In the genomic region with DNA sequence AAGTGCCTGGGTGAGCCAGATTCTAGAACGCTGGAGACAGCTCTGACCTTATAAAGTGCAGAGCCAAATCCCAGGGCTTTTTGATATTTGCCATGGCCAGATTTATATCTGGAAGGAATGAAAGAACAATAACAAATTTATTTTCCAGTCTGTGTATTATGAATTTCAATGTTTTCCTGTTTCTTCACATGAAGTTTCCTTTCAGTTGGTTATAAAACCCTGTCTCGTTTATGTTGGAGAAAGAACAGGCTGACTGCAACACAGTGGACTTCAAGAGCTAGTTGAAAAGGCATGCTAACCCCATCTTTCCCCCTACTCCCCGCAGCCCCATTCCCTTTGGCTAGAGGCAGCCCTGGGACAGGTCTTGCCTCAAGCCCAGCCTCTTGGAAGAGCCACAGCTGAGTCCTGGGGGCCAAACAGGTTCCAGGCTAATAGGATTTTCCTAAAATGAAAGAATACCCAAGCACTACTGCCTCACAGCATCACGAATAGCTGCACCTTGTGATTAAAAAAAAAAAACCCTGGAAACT, we compare ENCODE assay signal across 12 cellular contexts. TPM values are rescaled to one million over a fixed set of nuclear protein-coding genes. Genes with fewer than 3 reads are reported as not detected.
DNase-seq lines count a peak whose midpoint lies in the region; ATAC-seq and TF ChIP-seq lines count a peak whose summit lies in the region.
"Had no signal": no experiment of that assay in that cellular context is flagged by ENCODE, and none has a peak within 500 bp of the region (broad histone marks: within the 10 kb centered on the region; RNA-seq: fewer than 3 reads in every experiment).

No MANE protein-coding gene starts in this region.

- H3K9me3 ChIP-seq in esophagus squamous epithelium: no peaks in the 10 kb centered on the region
- H3K9me3 ChIP-seq in muscle layer of colon (ENCODE audit: low read length): no peaks in the 10 kb centered on the region
- H3K9me3 ChIP-seq in thyroid gland: no peaks in the 10 kb centered on the region

- H3K36me3 ChIP-seq in esophagus squamous epithelium (no peaks in the 10 kb centered on the region), muscle layer of colon (ENCODE audit: insufficient read depth, low read length) (no peaks in the 10 kb centered on the region), thyroid gland (no peaks in the 10 kb centered on the region)

- peak overlapping the region; percentile 5 to 72 (median 50) for H3K4me3 ChIP-seq in esophagus squamous epithelium
- H3K4me3 ChIP-seq in muscle layer of colon (ENCODE audit: low read depth in 1 of 2, low read length in 2 of 2): peak overlapping the region; percentile 71 to 73
- no peak overlapping the region for H3K4me3 ChIP-seq in thyroid gland (replicated peaks in 1 of 3)

- DNase-seq in esophagus squamous epithelium (lab: John Stamatoyannopoulos, UW) (no peak), thyroid gland (no peak), SW 1271 (lab: John Stamatoyannopoulos, UW) (no peak)
- DNase-seq in activated CD4-positive, alpha-beta T cell treated with anti-CD3 and anti-CD28 coated beads, Interleukin-2, amount 50 U/mL, for 48 hours: no peak
- DNase-seq: NCI-H774; SIG-M5; stimulated activated CD4-positive, alpha-beta T cell treated with anti-CD3 and anti-CD28 coated beads, Interleukin-2, amount 100 ng/mL, for 48 hours; stimulated activated naive CD4-positive, alpha-beta T cell treated with Interleukin-2 at 50 U/mL for 16 hours had no signal

- peak overlapping the region; percentile 47 for H3K9ac ChIP-seq in muscle layer of colon (ENCODE audit: low read length)

- peak; percentile 13 for ATAC-seq in SK-N-SH treated with all-trans-retinoic acid at 6 μM for 48 hours
- ATAC-seq in HG03135 (IDR thresholded peaks at IDR 0.05; ENCODE audit: unreplicated experiment): no peak
- ATAC-seq in esophagus mucosa: no peak

- TF ChIP-seq POLR2A in esophagus squamous epithelium (IDR thresholded peaks at IDR 0.05) (no peak), thyroid gland (IDR thresholded peaks at IDR 0.05) (no peak)

- H3K4me1 ChIP-seq in esophagus squamous epithelium (peaks cover 0 to 26% (median 6%) of the 10 kb centered on the region in 3 donors), muscle layer of colon (ENCODE audit: insufficient read depth, low read length) (peaks cover 10% of the 10 kb centered on the region), thyroid gland (no peaks in the 10 kb centered on the region)

- TF ChIP-seq CTCF in esophagus squamous epithelium (IDR thresholded peaks at IDR 0.05) (no peak), thyroid gland (IDR thresholded peaks at IDR 0.05) (no peak)

- WGBS in esophagus squamous epithelium, 2 donors: 40 to 42% methylated on average over 4 of the region's 4 CpGs
- 54 to 73% methylated on average over 4 of the region's 4 CpGs for WGBS in thyroid gland, 2 donors

- H3K27ac ChIP-seq in esophagus squamous epithelium (peak overlapping the region in 3 of 4 donors; percentile 48 to 82 (median 77)), muscle layer of colon (ENCODE audit: low read depth, low read length) (peak overlapping the region; percentile 57), thyroid gland (peak overlapping the region; percentile 6 to 57 (median 18))

- peaks cover 0 to 49% (median 0%) of the 10 kb centered on the region in 4 donors for H3K27me3 ChIP-seq in esophagus squamous epithelium
- no peaks in the 10 kb centered on the region for H3K27me3 ChIP-seq in muscle layer of colon (ENCODE audit: control insufficient read depth in 1 of 2, insufficient read depth in 2 of 2, low read length in 2 of 2)
- no peaks in the 10 kb centered on the region for H3K27me3 ChIP-seq in thyroid gland

- intact Hi-C loops in esophagus squamous epithelium (cut with DNase I) (no loop called here), thyroid gland (cut with DNase I) (no loop called here)

TF ChIP-seq in SK-N-SH treated with all-trans-retinoic acid at 6 μM for 48 hours, 23 proteins besides CTCF, POLR2A, EP300 and RAD21:
- TF ChIP-seq ZNF8 (CRISPR knock-in tag; IDR thresholded peaks at IDR 0.05) (no peak), TCF4 (CRISPR knock-in tag; IDR thresholded peaks at IDR 0.05; ENCODE audit: borderline replicate concordance) (no peak), TOX (CRISPR knock-in tag; IDR thresholded peaks at IDR 0.05; ENCODE audit: borderline replicate concordance) (no peak), CSDC2 (CRISPR knock-in tag; IDR thresholded peaks at IDR 0.05) (no peak), ESRRG (CRISPR knock-in tag; IDR thresholded peaks at IDR 0.05) (no peak), SNAI2 (CRISPR knock-in tag; IDR thresholded peaks at IDR 0.05) (no peak), ZC3H10 (CRISPR knock-in tag; IDR thresholded peaks at IDR 0.05) (no peak), RARB (CRISPR knock-in tag; IDR thresholded peaks at IDR 0.05) (no peak)
- TF ChIP-seq, protein P1, sequence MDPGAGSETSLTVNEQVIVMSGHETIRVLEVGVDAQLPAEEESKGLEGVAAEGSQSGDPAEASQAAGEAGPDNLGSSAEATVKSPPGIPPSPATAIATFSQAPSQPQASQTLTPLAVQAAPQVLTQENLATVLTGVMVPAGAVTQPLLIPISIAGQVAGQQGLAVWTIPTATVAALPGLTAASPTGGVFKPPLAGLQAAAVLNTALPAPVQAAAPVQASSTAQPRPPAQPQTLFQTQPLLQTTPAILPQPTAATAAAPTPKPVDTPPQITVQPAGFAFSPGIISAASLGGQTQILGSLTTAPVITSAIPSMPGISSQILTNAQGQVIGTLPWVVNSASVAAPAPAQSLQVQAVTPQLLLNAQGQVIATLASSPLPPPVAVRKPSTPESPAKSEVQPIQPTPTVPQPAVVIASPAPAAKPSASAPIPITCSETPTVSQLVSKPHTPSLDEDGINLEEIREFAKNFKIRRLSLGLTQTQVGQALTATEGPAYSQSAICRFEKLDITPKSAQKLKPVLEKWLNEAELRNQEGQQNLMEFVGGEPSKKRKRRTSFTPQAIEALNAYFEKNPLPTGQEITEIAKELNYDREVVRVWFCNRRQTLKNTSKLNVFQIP (CRISPR knock-in tag; IDR thresholded peaks at IDR 0.05; ENCODE audit: borderline replicate concordance, low read depth): no peak
- TF ChIP-seq, protein P2, sequence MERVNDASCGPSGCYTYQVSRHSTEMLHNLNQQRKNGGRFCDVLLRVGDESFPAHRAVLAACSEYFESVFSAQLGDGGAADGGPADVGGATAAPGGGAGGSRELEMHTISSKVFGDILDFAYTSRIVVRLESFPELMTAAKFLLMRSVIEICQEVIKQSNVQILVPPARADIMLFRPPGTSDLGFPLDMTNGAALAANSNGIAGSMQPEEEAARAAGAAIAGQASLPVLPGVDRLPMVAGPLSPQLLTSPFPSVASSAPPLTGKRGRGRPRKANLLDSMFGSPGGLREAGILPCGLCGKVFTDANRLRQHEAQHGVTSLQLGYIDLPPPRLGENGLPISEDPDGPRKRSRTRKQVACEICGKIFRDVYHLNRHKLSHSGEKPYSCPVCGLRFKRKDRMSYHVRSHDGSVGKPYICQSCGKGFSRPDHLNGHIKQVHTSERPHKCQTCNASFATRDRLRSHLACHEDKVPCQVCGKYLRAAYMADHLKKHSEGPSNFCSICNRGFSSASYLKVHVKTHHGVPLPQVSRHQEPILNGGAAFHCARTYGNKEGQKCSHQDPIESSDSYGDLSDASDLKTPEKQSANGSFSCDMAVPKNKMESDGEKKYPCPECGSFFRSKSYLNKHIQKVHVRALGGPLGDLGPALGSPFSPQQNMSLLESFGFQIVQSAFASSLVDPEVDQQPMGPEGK (CRISPR knock-in tag; IDR thresholded peaks at IDR 0.05; ENCODE audit: borderline replicate concordance): no peak
- TF ChIP-seq, protein P3, sequence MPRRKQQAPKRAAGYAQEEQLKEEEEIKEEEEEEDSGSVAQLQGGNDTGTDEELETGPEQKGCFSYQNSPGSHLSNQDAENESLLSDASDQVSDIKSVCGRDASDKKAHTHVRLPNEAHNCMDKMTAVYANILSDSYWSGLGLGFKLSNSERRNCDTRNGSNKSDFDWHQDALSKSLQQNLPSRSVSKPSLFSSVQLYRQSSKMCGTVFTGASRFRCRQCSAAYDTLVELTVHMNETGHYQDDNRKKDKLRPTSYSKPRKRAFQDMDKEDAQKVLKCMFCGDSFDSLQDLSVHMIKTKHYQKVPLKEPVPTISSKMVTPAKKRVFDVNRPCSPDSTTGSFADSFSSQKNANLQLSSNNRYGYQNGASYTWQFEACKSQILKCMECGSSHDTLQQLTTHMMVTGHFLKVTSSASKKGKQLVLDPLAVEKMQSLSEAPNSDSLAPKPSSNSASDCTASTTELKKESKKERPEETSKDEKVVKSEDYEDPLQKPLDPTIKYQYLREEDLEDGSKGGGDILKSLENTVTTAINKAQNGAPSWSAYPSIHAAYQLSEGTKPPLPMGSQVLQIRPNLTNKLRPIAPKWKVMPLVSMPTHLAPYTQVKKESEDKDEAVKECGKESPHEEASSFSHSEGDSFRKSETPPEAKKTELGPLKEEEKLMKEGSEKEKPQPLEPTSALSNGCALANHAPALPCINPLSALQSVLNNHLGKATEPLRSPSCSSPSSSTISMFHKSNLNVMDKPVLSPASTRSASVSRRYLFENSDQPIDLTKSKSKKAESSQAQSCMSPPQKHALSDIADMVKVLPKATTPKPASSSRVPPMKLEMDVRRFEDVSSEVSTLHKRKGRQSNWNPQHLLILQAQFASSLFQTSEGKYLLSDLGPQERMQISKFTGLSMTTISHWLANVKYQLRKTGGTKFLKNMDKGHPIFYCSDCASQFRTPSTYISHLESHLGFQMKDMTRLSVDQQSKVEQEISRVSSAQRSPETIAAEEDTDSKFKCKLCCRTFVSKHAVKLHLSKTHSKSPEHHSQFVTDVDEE (CRISPR knock-in tag; IDR thresholded peaks at IDR 0.05): no peak

RNA-seq across cellular contexts. Expression of a gene that starts 1.7 kb away (rescaled TPM):
- total RNA-seq in esophagus squamous epithelium (10 to 100 TPM in 2 of 4 donors, 1 to 10 TPM in 2; 1.2 to 83.5 (median 8.0) TPM), thyroid gland (100 to 1,000 TPM in 1 of 4 donors, 10 to 100 TPM in 3; 71.5 to 110 (median 86.4) TPM), esophagus mucosa (2.8 TPM)

Comparison
In these comparisons a context has a peak if more than half of its experiments do, and no peak if none do; other contexts are left out.
1. H3K27ac ChIP-seq: peak in every context shown above with its lines; median percentile 77 in esophagus squamous epithelium; 57 in muscle layer of colon; 18 in thyroid gland.
2. H3K4me3 ChIP-seq: peak in esophagus squamous epithelium (4 of 4) and muscle layer of colon (2 of 2); none in thyroid gland (0 of 3).